8 cellular contexts compared by ENCODE assay signal in the genomic region with DNA sequence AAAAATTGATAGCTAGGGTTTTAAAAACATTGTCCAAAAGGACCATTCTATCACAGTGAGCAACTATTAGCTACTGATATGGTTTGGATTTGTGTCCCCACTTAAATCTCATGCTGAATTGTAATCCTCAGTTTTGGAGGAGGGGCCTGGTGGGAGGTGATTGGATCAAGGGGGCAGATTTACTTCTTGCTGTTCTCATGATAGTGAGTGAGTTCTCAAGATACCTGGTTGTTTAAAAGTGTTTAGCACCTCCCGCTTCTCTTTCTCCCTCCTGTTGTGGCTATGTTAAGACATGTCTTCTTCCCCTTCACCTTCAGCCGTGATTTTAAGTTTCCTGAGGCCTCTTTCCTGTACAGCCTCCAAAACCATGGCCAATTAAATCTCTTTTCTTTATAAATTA.
"Had no signal": no experiment of that assay in that cellular context is flagged by ENCODE, and none has a peak within 500 bp of the region (broad histone marks: within the 10 kb centered on the region; RNA-seq: fewer than 3 reads in every experiment).

No MANE protein-coding gene starts in this region.

- H3K27ac Mint-ChIP-seq: IgD-negative memory B cell had no signal

- H3K27ac ChIP-seq: HL-60 had no signal

- FAIRE-seq: HepG2, HTR-8/SVneo, K562 had no signal

- H3K4me3 ChIP-seq: K562 had no signal

- ATAC-seq: HepG2, K562 had no signal

- H3K36me3 Mint-ChIP-seq: IgD-negative memory B cell had no signal

- DNase-seq: IMR-90, KBM-7, KG1 had no signal

- H3K27me3 Mint-ChIP-seq: IgD-negative memory B cell had no signal

- H3K4me1 Mint-ChIP-seq: IgD-negative memory B cell had no signal

- H3K4me3 Mint-ChIP-seq: IgD-negative memory B cell had no signal
